1 cellular context compared by ENCODE assay signal in the genomic region with DNA sequence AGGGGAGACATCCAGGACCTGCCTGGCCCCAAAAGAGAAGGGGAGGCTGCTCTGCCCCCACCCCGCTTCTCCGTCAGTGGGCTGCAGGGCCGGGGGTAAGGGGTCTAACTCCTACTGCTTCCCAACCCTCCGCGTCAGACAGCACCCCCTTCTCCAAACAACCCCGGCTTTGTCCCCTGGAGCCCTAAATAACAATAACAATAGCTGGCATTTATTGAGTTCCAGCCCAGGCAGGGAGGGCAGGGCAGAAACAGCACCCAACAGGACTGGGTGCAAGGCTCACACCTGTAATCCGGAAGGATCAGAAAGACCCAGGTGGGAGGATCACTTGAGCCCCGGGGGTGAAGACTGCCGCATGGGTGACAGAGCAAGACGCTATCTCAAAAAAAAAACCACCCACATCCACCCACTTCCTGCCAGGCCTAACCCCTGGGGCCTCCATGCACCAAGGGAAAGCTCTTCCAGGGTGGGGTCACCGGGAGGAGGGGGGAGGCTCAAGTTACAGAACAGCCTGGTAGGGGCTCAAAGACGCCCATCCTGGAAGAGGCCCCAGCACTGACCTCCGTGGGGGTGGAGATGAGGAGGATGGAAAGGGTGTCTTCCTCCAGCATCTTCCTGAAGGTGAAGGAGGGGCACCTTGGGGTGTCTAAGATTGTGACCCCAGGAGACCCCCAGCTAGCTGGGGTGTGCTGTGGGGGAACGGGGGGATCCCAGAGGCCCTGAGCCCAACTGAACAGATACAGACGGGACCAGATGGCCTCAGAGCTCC.
TF ChIP-seq lines count a peak whose summit lies in the region.

No MANE protein-coding gene starts in this region.

TF ChIP-seq in SK-N-SH treated with all-trans-retinoic acid at 6 μM for 48 hours, 23 proteins besides CTCF, POLR2A, EP300 and RAD21 (continued from another document):
- TF ChIP-seq, protein P1, sequence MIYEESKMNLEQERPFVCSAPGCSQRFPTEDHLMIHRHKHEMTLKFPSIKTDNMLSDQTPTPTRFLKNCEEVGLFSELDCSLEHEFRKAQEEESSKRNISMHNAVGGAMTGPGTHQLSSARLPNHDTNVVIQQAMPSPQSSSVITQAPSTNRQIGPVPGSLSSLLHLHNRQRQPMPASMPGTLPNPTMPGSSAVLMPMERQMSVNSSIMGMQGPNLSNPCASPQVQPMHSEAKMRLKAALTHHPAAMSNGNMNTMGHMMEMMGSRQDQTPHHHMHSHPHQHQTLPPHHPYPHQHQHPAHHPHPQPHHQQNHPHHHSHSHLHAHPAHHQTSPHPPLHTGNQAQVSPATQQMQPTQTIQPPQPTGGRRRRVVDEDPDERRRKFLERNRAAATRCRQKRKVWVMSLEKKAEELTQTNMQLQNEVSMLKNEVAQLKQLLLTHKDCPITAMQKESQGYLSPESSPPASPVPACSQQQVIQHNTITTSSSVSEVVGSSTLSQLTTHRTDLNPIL (CRISPR knock-in tag; IDR thresholded peaks at IDR 0.05; ENCODE audit: low read depth): no peak
- TF ChIP-seq CSDC2 (CRISPR knock-in tag; IDR thresholded peaks at IDR 0.05) (no peak), BACH2 (CRISPR knock-in tag; IDR thresholded peaks at IDR 0.05; ENCODE audit: borderline replicate concordance) (no peak)
